Comparison of ENCODE assay signal across 10 cellular contexts in the genomic region with DNA sequence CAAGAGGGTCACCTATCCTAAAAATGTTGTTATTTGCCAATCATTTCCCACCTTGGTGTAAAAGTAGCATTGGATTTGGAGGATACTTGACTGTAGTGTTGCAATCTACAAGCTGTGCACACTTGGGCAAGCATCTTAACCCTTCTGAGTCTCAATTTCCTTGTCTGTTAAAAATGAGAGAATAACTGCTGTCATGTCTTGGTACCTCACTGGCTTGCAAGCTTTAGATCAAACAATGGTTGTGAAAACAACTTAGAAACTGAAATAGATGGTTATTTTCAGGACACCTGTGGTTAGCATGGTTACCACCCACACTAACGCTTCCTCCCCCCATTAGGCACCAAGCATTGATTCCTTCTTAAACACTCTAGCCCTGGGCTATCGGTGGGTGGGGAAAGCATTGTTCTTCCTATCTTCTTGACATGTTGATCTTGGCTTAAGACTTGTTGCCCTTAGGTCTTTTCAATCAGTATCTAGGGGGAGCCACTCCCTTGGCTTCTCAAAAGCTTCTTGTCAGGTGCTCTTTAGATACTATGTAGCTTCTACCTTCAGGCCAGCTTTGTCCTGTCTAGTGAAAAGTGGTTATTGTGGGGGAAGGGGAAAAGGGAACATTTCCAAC. TPM values are rescaled to one million over a fixed set of nuclear protein-coding genes. Genes with fewer than 3 reads are reported as not detected.
A peak's percentile ranks its signal among the peaks of the same experiment; 100 is the strongest.
DNase-seq lines count a peak whose midpoint lies in the region; TF ChIP-seq lines count a peak whose summit lies in the region.
"Had no signal": no experiment of that assay in that cellular context is flagged by ENCODE, and none has a peak within 500 bp of the region (broad histone marks: within the 10 kb centered on the region; RNA-seq: fewer than 3 reads in every experiment).

No MANE protein-coding gene starts in this region.

- H2BK15ac ChIP-seq in H9 (ENCODE audit: low read depth, low read length), result no peak overlapping the region

- no peak; the same call in 2 of the 3 replicates for TF ChIP-seq CTCF in H9 (conservative IDR thresholded peaks at IDR 0.05)
- no peak for TF ChIP-seq CTCF in nephron progenitor cell (IDR thresholded peaks at IDR 0.05)

- no CpG with 5 or more reads among the region's 2 CpGs for WGBS in H9 (ENCODE audit: extremely low coverage, insufficient read length, low lambda C conversion rate)

- H4K5ac ChIP-seq in H9 (ENCODE audit: insufficient read length, low read depth, low read length), result no peak overlapping the region

- H3K4me3 Mint-ChIP-seq in H9, result no peak overlapping the region
- peak overlapping the region; percentile 74 for H3K4me3 Mint-ChIP-seq in nephron progenitor cell
- H3K4me3 Mint-ChIP-seq in activated T-helper 2 cell treated with anti-CD3 and anti-CD28 coated beads, Interferon-gamma antibody, Interleukin-2, Interleukin-4, amounts not matched to agents 10 μg/mL and 5 μg/mL and 100 μg/mL, durations not matched to agents 14 hours and 24 hours and 36 hours (ENCODE audit: low read depth), result no peak overlapping the region

- peak; percentile 7 for DNase-seq in NCI-H345 (lab: John Stamatoyannopoulos, UW)
- DNase-seq in NCI-H345 treated with DMSO at 0.1 percent for 48 hours (lab: John Stamatoyannopoulos, UW; ENCODE audit: unreplicated experiment), result no peak
- DNase-seq in H9, result peak; percentile 44
- DNase-seq in nephron progenitor cell, result no peak
- no peak for DNase-seq in activated T-helper 2 cell treated with anti-CD3 and anti-CD28 coated beads, Interferon-gamma antibody, Interleukin-2, Interleukin-4, amounts not matched to agents 10 μg/mL and 5 μg/mL and 100 μg/mL, durations not matched to agents 14 hours and 24 hours and 36 hours (ENCODE audit: low spot score)
- no peak for DNase-seq in glomerular visceral epithelial cell (ENCODE audit: extremely low spot score)
- no peak for DNase-seq in cerebellum (ENCODE audit: low spot score)

- no peak overlapping the region for H3K56ac ChIP-seq in H9 (ENCODE audit: insufficient read length, low read depth, low read length)

- H3K9me3 Mint-ChIP-seq in H9, result no peaks in the 10 kb centered on the region; a peak in 1 of 5 replicates
- H3K9me3 Mint-ChIP-seq in nephron progenitor cell, result peaks cover 5% of the 10 kb centered on the region
- no peaks in the 10 kb centered on the region for H3K9me3 Mint-ChIP-seq in activated T-helper 2 cell treated with anti-CD3 and anti-CD28 coated beads, Interferon-gamma antibody, Interleukin-2, Interleukin-4, amounts not matched to agents 10 μg/mL and 5 μg/mL and 100 μg/mL, durations not matched to agents 14 hours and 24 hours and 36 hours

- no peaks in the 10 kb centered on the region for H3K79me1 ChIP-seq in H9 (ENCODE audit: insufficient read depth, low read depth, low read length, poor library complexity, severe bottlenecking)

- no peak overlapping the region for H3K4ac ChIP-seq in H9 (ENCODE audit: low read depth, low read length)

- H3K9ac ChIP-seq in H9 (ENCODE audit: extremely low read depth, insufficient read length, low read length), result no peak overlapping the region
- H3K9ac ChIP-seq in HUES48 (ENCODE audit: low read depth, low read length), result no peak overlapping the region

- H3K4me1 Mint-ChIP-seq in H9 (peaks cover 24% of the 10 kb centered on the region in 2 experiments), nephron progenitor cell (peaks cover 81% of the 10 kb centered on the region)
- peaks cover 30% of the 10 kb centered on the region for H3K4me1 Mint-ChIP-seq in activated T-helper 2 cell treated with anti-CD3 and anti-CD28 coated beads, Interferon-gamma antibody, Interleukin-2, Interleukin-4, amounts not matched to agents 10 μg/mL and 5 μg/mL and 100 μg/mL, durations not matched to agents 14 hours and 24 hours and 36 hours (ENCODE audit: low read depth)

- H4K91ac ChIP-seq in H9 (ENCODE audit: insufficient read length, low read depth, low read length), result no peak overlapping the region

- H3K27me3 Mint-ChIP-seq in H9 (ENCODE audit: low read depth), result no peaks in the 10 kb centered on the region; the same call in 1 of the 2 replicates
- H3K27me3 Mint-ChIP-seq in nephron progenitor cell (ENCODE audit: low read depth, poor library complexity), result no peaks in the 10 kb centered on the region
- H3K27me3 Mint-ChIP-seq in activated T-helper 2 cell treated with anti-CD3 and anti-CD28 coated beads, Interferon-gamma antibody, Interleukin-2, Interleukin-4, amounts not matched to agents 10 μg/mL and 5 μg/mL and 100 μg/mL, durations not matched to agents 14 hours and 24 hours and 36 hours (ENCODE audit: low read depth), result peaks cover 1% of the 10 kb centered on the region

- H2BK12ac ChIP-seq in H9 (ENCODE audit: insufficient read length, low read depth, low read length), result no peak overlapping the region

- no peak overlapping the region for H2BK120ac ChIP-seq in H9 (ENCODE audit: low read depth, low read length, poor library complexity, severe bottlenecking)

- H2BK20ac ChIP-seq in H9 (ENCODE audit: low read depth, low read length, poor library complexity, severe bottlenecking), result no peak overlapping the region

- peaks cover 4% of the 10 kb centered on the region; the same call in 1 of the 2 replicates for H3K4me1 ChIP-seq in H9 (ENCODE audit: insufficient read depth, low read length)
- H3K4me1 ChIP-seq in HUES48 (ENCODE audit: control insufficient read depth, insufficient read depth, low read length), result peaks cover 15% of the 10 kb centered on the region
- H3K4me1 ChIP-seq: A549 had no signal

- H4K8ac ChIP-seq in H9 (replicated peaks; ENCODE audit: insufficient read length, low read depth, low read length), result no peak overlapping the region

- H4K20me1 ChIP-seq in H9 (ENCODE audit: control insufficient read depth, insufficient read depth, insufficient read length), result no peaks in the 10 kb centered on the region

- peaks cover 0 to 8% (median 0%) of the 10 kb centered on the region in 3 experiments; a peak in 1 of 7 replicates for H3K36me3 Mint-ChIP-seq in H9 (ENCODE audit: insufficient read depth in 1 of 3, low read depth in 3 of 3)
- no peaks in the 10 kb centered on the region for H3K36me3 Mint-ChIP-seq in nephron progenitor cell (ENCODE audit: low read depth)
- no peaks in the 10 kb centered on the region for H3K36me3 Mint-ChIP-seq in activated T-helper 2 cell treated with anti-CD3 and anti-CD28 coated beads, Interferon-gamma antibody, Interleukin-2, Interleukin-4, amounts not matched to agents 10 μg/mL and 5 μg/mL and 100 μg/mL, durations not matched to agents 14 hours and 24 hours and 36 hours (ENCODE audit: low read depth)

- H3T11ph ChIP-seq in H9 (ENCODE audit: low read length), result no peak overlapping the region

- H3K27me3 ChIP-seq in H9 (ENCODE audit: insufficient read depth, low read length) (no peaks in the 10 kb centered on the region), HUES48 (ENCODE audit: control insufficient read depth, insufficient read depth, low read length) (0 out of 2 replicates have a peak, but pooled peaks cover 8% of the 10 kb centered on the region)
- H3K27me3 ChIP-seq: neutrophil had no signal

- intact Hi-C loops in activated T-helper 2 cell treated with anti-CD3 and anti-CD28 coated beads, Interferon-gamma antibody, Interleukin-2, Interleukin-4, amounts not matched to agents 10 μg/mL and 5 μg/mL and 100 μg/mL, durations not matched to agents 14 hours and 24 hours and 36 hours (cut with micrococcal nuclease), result loop anchor here (1.0 to 10.0 kb wide), 2 partner anchors 9 to 206 kb away; no protein-coding TSS in a partner anchor

- no peak overlapping the region for H3K14ac ChIP-seq in H9 (ENCODE audit: insufficient read depth, low read length)

- H2AFZ ChIP-seq in H9 (ENCODE audit: low read length), result no peak overlapping the region

- no peak overlapping the region for H3K4me2 ChIP-seq in H9 (ENCODE audit: insufficient read depth, insufficient read length, low read length)
- H3K4me2 ChIP-seq: A549 had no signal

- H3K27ac ChIP-seq in H9 (ENCODE audit: insufficient read length, low read depth, low read length) (no peak overlapping the region), HUES48 (ENCODE audit: low read depth, low read length) (peak overlapping the region; percentile 63)
- H3K27ac ChIP-seq: A549, neutrophil had no signal

- H3K23me2 ChIP-seq in H9 (ENCODE audit: insufficient read length, low read depth, low read length, poor library complexity, severe bottlenecking), result no peaks in the 10 kb centered on the region

- H2AK5ac ChIP-seq in H9 (ENCODE audit: insufficient read length, low read length), result no peak overlapping the region

- H3K9me3 ChIP-seq in H9 (ENCODE audit: control insufficient read depth, low read depth, low read length) (no peaks in the 10 kb centered on the region), HUES48 (ENCODE audit: control insufficient read depth, insufficient read depth, low read length) (no peaks in the 10 kb centered on the region)
- H3K9me3 ChIP-seq: A549, neutrophil had no signal

- no peaks in the 10 kb centered on the region for H3K36me3 ChIP-seq in HUES48 (ENCODE audit: control insufficient read depth, insufficient read depth, low read length)
- H3K36me3 ChIP-seq: neutrophil had no signal

- no peak overlapping the region for H2BK5ac ChIP-seq in H9 (ENCODE audit: insufficient read length, low read length)

- peak overlapping the region in 1 of 3 experiments; percentile 33; a peak in 2 of 7 replicates for H3K27ac Mint-ChIP-seq in H9
- peak overlapping the region; percentile 97 for H3K27ac Mint-ChIP-seq in nephron progenitor cell
- H3K27ac Mint-ChIP-seq in activated T-helper 2 cell treated with anti-CD3 and anti-CD28 coated beads, Interferon-gamma antibody, Interleukin-2, Interleukin-4, amounts not matched to agents 10 μg/mL and 5 μg/mL and 100 μg/mL, durations not matched to agents 14 hours and 24 hours and 36 hours, result no peak overlapping the region

- no peak overlapping the region for H3K23ac ChIP-seq in H9 (ENCODE audit: insufficient read length, low read depth, low read length)

- no peak overlapping the region for H3K4me3 ChIP-seq in HUES48 (ENCODE audit: low read depth, low read length)
- H3K4me3 ChIP-seq: A549 had no signal

- H3K79me2 ChIP-seq in H9 (ENCODE audit: insufficient read depth, low read length), result no peaks in the 10 kb centered on the region

- no peak overlapping the region for H3K18ac ChIP-seq in H9 (ENCODE audit: insufficient read length, low read depth, low read length)

RNA-seq across cellular contexts. Expression of gene AMOT, which starts 10.6 kb away (rescaled TPM):
- total RNA-seq in H9 (2021), result 17.6 and 19.9 TPM in 2 replicates
- total RNA-seq in activated T-helper 2 cell treated with anti-CD3 and anti-CD28 coated beads, Interferon-gamma antibody, Interleukin-2, Interleukin-4, amounts not matched to agents 10 μg/mL and 5 μg/mL and 100 μg/mL, durations not matched to agents 14 hours and 24 hours and 36 hours, result 1.7 TPM in 2 replicates
- 15.4 TPM for total RNA-seq in cerebellum

Comparison
In these comparisons a context has a peak if more than half of its experiments do, and no peak if none do; other contexts are left out.
1. DNase-seq: peak in NCI-H345 (single experiment) and H9 (single experiment); none in NCI-H345 treated with DMSO at 0.1 percent for 48 hours (single experiment), nephron progenitor cell (single experiment), activated T-helper 2 cell treated with anti-CD3 and anti-CD28 coated beads, Interferon-gamma antibody, Interleukin-2, Interleukin-4, amounts not matched to agents 10 μg/mL and 5 μg/mL and 100 μg/mL, durations not matched to agents 14 hours and 24 hours and 36 hours (single experiment), glomerular visceral epithelial cell (single experiment) and cerebellum (single experiment).